In genomic region chr10:19816420-19817250, GRCh38 we compare ENCODE assay signal across 9 cellular contexts. TPM values are rescaled to one million over a fixed set of nuclear protein-coding genes. Genes with fewer than 3 reads are reported as not detected.
A peak's percentile ranks its signal among the peaks of the same experiment; 100 is the strongest.
DNase-seq lines count a peak whose midpoint lies in the region; TF ChIP-seq lines count a peak whose summit lies in the region.
"Had no signal": no experiment of that assay in that cellular context is flagged by ENCODE, and none has a peak within 500 bp of the region (broad histone marks: within the 10 kb centered on the region; RNA-seq: fewer than 3 reads in every experiment).

Gene PLXDC2 (plus strand): TSS chr10:19816432.

- no peaks in the 10 kb centered on the region for H3K9me3 Mint-ChIP-seq in HFFc6

- TF ChIP-seq POLR2A in testis (IDR thresholded peaks at IDR 0.05) = no peak

- H3K9ac ChIP-seq in endocrine pancreas (ENCODE audit: control insufficient read depth, insufficient read depth, low read length) = peak within 1 kb of the TSS; percentile 70

- H3K36me3 ChIP-seq in endocrine pancreas (ENCODE audit: control insufficient read depth, insufficient read depth, low read length) (no peaks in the 10 kb centered on the region), testis (ENCODE audit: low read depth, missing control alignments) (no peaks in the 10 kb centered on the region)
- H3K36me3 ChIP-seq in effector memory CD4-positive, alpha-beta T cell (ENCODE audit: control insufficient read depth, insufficient read depth, low read length) = no peaks in the 10 kb centered on the region

- H3K4me1 ChIP-seq in endocrine pancreas (ENCODE audit: control insufficient read depth, insufficient read depth, low read length) (peaks cover 4% of the 10 kb centered on the region), testis (peaks cover 12% of the 10 kb centered on the region)
- H3K4me1 ChIP-seq in effector memory CD4-positive, alpha-beta T cell (ENCODE audit: control insufficient read depth, insufficient read depth, low read length, poor library complexity, severe bottlenecking) = no peaks in the 10 kb centered on the region

- peak within 1 kb of the TSS; percentile 78 for H3K4me3 Mint-ChIP-seq in HFFc6

- intact Hi-C loops in testis (cut with DNase I; ENCODE audit: low total_unique reads) = loop anchor here (10.0 kb wide), 1 partner anchor 948 kb away; no protein-coding TSS in a partner anchor

- H3K4me1 Mint-ChIP-seq in HFFc6 (ENCODE audit: low read depth) = peaks cover 5% of the 10 kb centered on the region; the same call in 1 of the 2 replicates

- H3K27me3 ChIP-seq in endocrine pancreas (ENCODE audit: control insufficient read depth, insufficient read depth, low read length) (no peaks in the 10 kb centered on the region), testis (no peaks in the 10 kb centered on the region)
- H3K27me3 ChIP-seq in effector memory CD4-positive, alpha-beta T cell (replicated peaks; ENCODE audit: control insufficient read depth, insufficient read depth, low read length, poor library complexity, severe bottlenecking) = peaks cover 18% of the 10 kb centered on the region

- peaks cover 29% of the 10 kb centered on the region for H3K27me3 Mint-ChIP-seq in HFFc6 (ENCODE audit: insufficient read depth)

- peak; percentile 7 for DNase-seq in EL
- peak; percentile 9 for DNase-seq in HFFc6
- peak; percentile 33 for DNase-seq in RPMI8226
- DNase-seq in lung microvascular endothelial cell (ENCODE audit: low read depth in 2 of 2) = peak; percentile 26 to 38
- DNase-seq in testis = peak; percentile 50
- DNase-seq in effector memory CD4-positive, alpha-beta T cell = no peak
- DNase-seq in COR-L47 (lab: John Stamatoyannopoulos, UW) = no peak

- H3K4me3 ChIP-seq in endocrine pancreas (ENCODE audit: control insufficient read depth, insufficient read depth, low read length) (peak within 1 kb of the TSS; percentile 82), testis (peak within 1 kb of the TSS; percentile 69 to 85)
- H3K4me3 ChIP-seq in effector memory CD4-positive, alpha-beta T cell (ENCODE audit: insufficient read depth, low read depth, low read length, poor library complexity, severe bottlenecking) = no peak within 1 kb of the TSS

- H3K27ac Mint-ChIP-seq in HFFc6 = no peak within 1 kb of the TSS

- no peak for TF ChIP-seq CTCF in HFFc6 (IDR thresholded peaks at IDR 0.05)
- TF ChIP-seq CTCF in testis (IDR thresholded peaks at IDR 0.05) = no peak

- 0 to 2% methylated on average over 35 to 65 of the region's 65 CpGs for WGBS in testis, 2 donors

- H3K36me3 Mint-ChIP-seq in HFFc6 (ENCODE audit: low read depth) = no peaks in the 10 kb centered on the region

- H3K9me3 ChIP-seq in endocrine pancreas (ENCODE audit: control insufficient read depth, low read length) (no peaks in the 10 kb centered on the region), testis (no peaks in the 10 kb centered on the region)
- H3K9me3 ChIP-seq in effector memory CD4-positive, alpha-beta T cell (ENCODE audit: control insufficient read depth, low read length) = no peaks in the 10 kb centered on the region

- H3K27ac ChIP-seq in testis = peak within 1 kb of the TSS; percentile 87 to 88
- no peak within 1 kb of the TSS for H3K27ac ChIP-seq in effector memory CD4-positive, alpha-beta T cell (ENCODE audit: insufficient read depth, low read length, poor library complexity, severe bottlenecking)
- H3K27ac ChIP-seq: VCaP had no signal

RNA-seq across cellular contexts. Expression of gene PLXDC2, which starts in this region (rescaled TPM):
- total RNA-seq in HFFc6 (2021; fragmentation: NEBNext Ultra II Directional; extraction: Animal tissue kit (Norgen Biotek cat#: 25700)) = 1 to 10 TPM in 2 of 6 experiments, under 1 TPM in 4; 0.17 to 2.3 (median 0.36) TPM
- total RNA-seq in lung microvascular endothelial cell (0.87 and 9.1 TPM in 2 replicates), testis (10 to 100 TPM; 53.6 to 81.7 TPM)
- 27.5 TPM for polyA plus RNA-seq in testis (ENCODE audit: insufficient read depth, low read depth, low replicate concordance)

Comparison
In these comparisons a context has a peak if more than half of its experiments do, and no peak if none do; other contexts are left out.
1. DNase-seq: peak in EL (single experiment), HFFc6 (single experiment), RPMI8226 (single experiment), lung microvascular endothelial cell (2 of 2) and testis (single experiment); none in effector memory CD4-positive, alpha-beta T cell (0 of 3) and COR-L47 (single experiment).